ENCODE assay signal across 9 cellular contexts in the genomic region with DNA sequence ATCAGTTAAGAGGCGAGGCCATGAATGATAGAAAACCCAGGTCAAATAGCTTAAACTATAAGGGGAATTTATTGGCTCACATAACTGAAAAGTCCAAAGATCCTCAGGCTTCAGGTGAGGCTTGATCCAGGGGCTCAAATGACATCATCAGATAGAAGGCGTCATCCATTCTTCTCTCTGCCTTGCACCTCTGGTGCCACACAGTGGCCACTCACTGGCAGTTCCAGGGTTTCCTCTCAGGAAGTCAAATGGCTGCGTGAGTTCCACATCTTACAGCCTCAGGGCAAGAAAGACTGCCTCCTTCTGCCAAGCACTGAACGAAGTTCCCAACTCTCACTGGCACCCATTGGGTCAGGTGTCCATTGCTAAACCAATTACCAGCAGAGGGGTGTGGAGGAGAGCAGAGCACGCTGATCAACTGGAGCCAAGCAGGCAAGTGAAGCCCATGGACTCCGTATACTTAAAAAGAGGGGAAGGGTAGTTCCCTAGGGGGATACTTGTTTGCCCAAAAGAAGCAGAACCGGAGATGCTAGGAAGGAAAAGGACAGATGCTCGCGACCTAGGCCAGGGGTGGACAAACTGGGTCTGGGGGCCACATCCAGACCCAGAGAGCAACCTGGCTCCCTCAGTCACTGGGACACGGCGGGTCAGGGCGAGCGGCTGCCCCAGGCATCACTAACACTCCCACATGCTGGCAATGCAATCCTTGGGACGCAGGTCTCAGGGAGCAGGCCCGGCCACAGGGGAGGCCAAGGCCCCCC.
DNase-seq lines count a peak whose midpoint lies in the region; ATAC-seq and TF ChIP-seq lines count a peak whose summit lies in the region.
"Had no signal": no experiment of that assay in that cellular context is flagged by ENCODE, and none has a peak within 500 bp of the region (broad histone marks: within the 10 kb centered on the region; RNA-seq: fewer than 3 reads in every experiment).

No MANE protein-coding gene starts in this region.

- DNase-seq in GM03348 (ENCODE audit: low spot score) = peak; percentile 57
- peak; percentile 44 for DNase-seq in M059J (ENCODE audit: low read depth)
- peak; percentile 62 to 80 for DNase-seq in cardiac fibroblast (ENCODE audit: low read depth in 2 of 2)
- DNase-seq in osteoblast (ENCODE audit: insufficient read length, low spot score, missing footprints) = peak; percentile 93
- no peak for DNase-seq in ureter (ENCODE audit: low spot score)
- no peak for DNase-seq in NK-92 treated with Interleukin-12 subunit alpha and Interleukin-12 subunit beta, amount 100 ng/mL, for 24 hours (lab: John Stamatoyannopoulos, UW)

- H3K4me2 ChIP-seq in osteoblast (ENCODE audit: insufficient read depth, low read length) = no peak overlapping the region

- no peaks in the 10 kb centered on the region for H3K4me1 Mint-ChIP-seq in stimulated activated memory B cell treated with anti-CD40 and anti-IgM and Interleukin-4, amounts not matched to agents 10 μg/mL and 1 μg/mL and 100 μg/mL, for 72 hours

- H3K4me3 ChIP-seq in cardiac fibroblast (replicated peaks in 1 of 2; ENCODE audit: low read depth in 2 of 2, low read length in 2 of 2) (no peak overlapping the region), osteoblast (ENCODE audit: insufficient read depth, low read length) (no peak overlapping the region)

- no peaks in the 10 kb centered on the region for H3K36me3 Mint-ChIP-seq in stimulated activated memory B cell treated with anti-CD40 and anti-IgM and Interleukin-4, amounts not matched to agents 10 μg/mL and 1 μg/mL and 100 μg/mL, for 72 hours

- no peaks in the 10 kb centered on the region for H3K27me3 ChIP-seq in osteoblast (ENCODE audit: insufficient read depth, low read length)

- ATAC-seq in HG02885 (IDR thresholded peaks at IDR 0.05; ENCODE audit: poor library complexity, unreplicated experiment) = no peak
- no peak for ATAC-seq in stimulated activated memory B cell treated with anti-CD40 and anti-IgM and Interleukin-4, amounts not matched to agents 10 μg/mL and 1 μg/mL and 100 μg/mL, for 72 hours

- no peak overlapping the region for H3K27ac Mint-ChIP-seq in stimulated activated memory B cell treated with anti-CD40 and anti-IgM and Interleukin-4, amounts not matched to agents 10 μg/mL and 1 μg/mL and 100 μg/mL, for 72 hours
- H3K27ac Mint-ChIP-seq: T-helper 1 cell treated with Interleukin-12 subunit alpha and Interleukin-12 subunit beta and Interleukin-4 antibody, amounts not matched to agents 30 μg/mL and 1 μg/mL, for 36 hours had no signal

- H3K27ac ChIP-seq in osteoblast (ENCODE audit: low read depth, low read length) = no peak overlapping the region

- H3K27me3 Mint-ChIP-seq in stimulated activated memory B cell treated with anti-CD40 and anti-IgM and Interleukin-4, amounts not matched to agents 10 μg/mL and 1 μg/mL and 100 μg/mL, for 72 hours = no peaks in the 10 kb centered on the region

- H3K79me2 ChIP-seq in osteoblast (ENCODE audit: insufficient read depth, low read length) = no peaks in the 10 kb centered on the region

- no peaks in the 10 kb centered on the region for H3K9me3 ChIP-seq in osteoblast (ENCODE audit: low read depth, low read length)

- no peaks in the 10 kb centered on the region for H4K20me1 ChIP-seq in osteoblast (ENCODE audit: insufficient read depth, low read length)

- peaks cover 4% of the 10 kb centered on the region for H3K9me3 Mint-ChIP-seq in stimulated activated memory B cell treated with anti-CD40 and anti-IgM and Interleukin-4, amounts not matched to agents 10 μg/mL and 1 μg/mL and 100 μg/mL, for 72 hours
- H3K9me3 Mint-ChIP-seq: T-helper 1 cell treated with Interleukin-12 subunit alpha and Interleukin-12 subunit beta and Interleukin-4 antibody, amounts not matched to agents 30 μg/mL and 1 μg/mL, for 36 hours had no signal

- H3K36me3 ChIP-seq in osteoblast (ENCODE audit: insufficient read depth, low read length) = no peaks in the 10 kb centered on the region

- H3K4me3 Mint-ChIP-seq in stimulated activated memory B cell treated with anti-CD40 and anti-IgM and Interleukin-4, amounts not matched to agents 10 μg/mL and 1 μg/mL and 100 μg/mL, for 72 hours = no peak overlapping the region
- H3K4me3 Mint-ChIP-seq: T-helper 1 cell treated with Interleukin-12 subunit alpha and Interleukin-12 subunit beta and Interleukin-4 antibody, amounts not matched to agents 30 μg/mL and 1 μg/mL, for 36 hours had no signal

- TF ChIP-seq CTCF in cardiac fibroblast (IDR thresholded peaks at IDR 0.05; ENCODE audit: low read depth, low read length) (peak; percentile 95), osteoblast (IDR thresholded peaks at IDR 0.05; ENCODE audit: extremely low read depth, low read depth, low read length) (peak; percentile 87)

- H3K4me1 ChIP-seq in osteoblast (ENCODE audit: insufficient read depth, low read length) = no peaks in the 10 kb centered on the region

- H2AFZ ChIP-seq in osteoblast (ENCODE audit: low read length) = no peak overlapping the region

Comparison
In these comparisons a context has a peak if more than half of its experiments do, and no peak if none do; other contexts are left out.
1. DNase-seq: peak in GM03348 (single experiment), M059J (single experiment), cardiac fibroblast (2 of 2) and osteoblast (single experiment); none in ureter (single experiment) and NK-92 treated with Interleukin-12 subunit alpha and Interleukin-12 subunit beta, amount 100 ng/mL, for 24 hours (single experiment).